Comparison of ENCODE assay signal across 15 cellular contexts in the genomic region with DNA sequence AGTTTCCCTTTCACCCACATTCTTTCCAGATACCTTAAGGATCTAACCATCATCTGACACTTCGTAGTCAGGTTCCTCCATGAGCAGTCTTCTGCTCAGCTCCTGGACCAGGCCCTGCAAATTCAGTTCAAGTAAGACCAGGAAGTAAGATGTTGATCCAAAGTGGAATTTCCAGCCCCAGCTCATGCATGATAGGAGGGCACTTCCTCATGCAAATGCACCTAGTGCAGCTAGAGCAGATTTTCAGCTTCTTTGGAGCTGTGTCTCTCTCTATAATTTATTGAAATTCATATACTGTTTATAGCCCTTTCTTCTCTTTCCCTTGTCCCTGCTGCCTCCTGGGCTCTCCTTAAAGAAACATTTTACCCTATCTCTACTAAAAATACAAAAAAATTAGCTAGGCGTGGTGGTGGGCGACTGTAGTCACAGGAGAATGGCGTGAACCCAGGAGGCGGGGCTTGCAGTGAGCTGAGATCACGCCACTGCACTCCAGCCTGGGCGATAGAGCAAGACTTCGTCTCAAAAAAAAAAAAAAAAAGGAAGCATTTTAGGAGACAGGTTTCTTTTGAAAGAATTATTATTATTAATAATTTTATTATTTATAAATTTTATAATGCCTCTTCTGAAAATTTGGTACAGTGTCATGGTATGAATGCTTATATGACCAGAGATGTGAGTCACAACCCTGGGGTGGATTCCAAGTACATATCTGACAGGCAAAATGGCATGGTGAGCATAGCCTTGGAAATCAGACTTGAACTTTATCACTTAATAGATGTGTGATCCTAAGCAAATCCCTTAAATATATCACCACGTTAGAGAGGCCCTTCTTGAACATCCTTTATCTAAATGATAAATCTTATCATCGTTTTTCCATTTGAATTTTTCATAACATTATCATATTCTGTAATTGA.
DNase-seq lines count a peak whose midpoint lies in the region; ATAC-seq, FAIRE-seq and TF ChIP-seq lines count a peak whose summit lies in the region.
"Had no signal": no experiment of that assay in that cellular context is flagged by ENCODE, and none has a peak within 500 bp of the region (broad histone marks: within the 10 kb centered on the region; RNA-seq: fewer than 3 reads in every experiment).

No MANE protein-coding gene starts in this region.

- peak; percentile 21 for FAIRE-seq in GM12892 (lab: Jason Lieb, UNC)

- TF ChIP-seq CTCF in fibroblast of lung (conservative IDR thresholded peaks at IDR 0.05 in 1 of 2, IDR thresholded peaks at IDR 0.05 in 1 of 2; ENCODE audit: low read depth in 1 of 2, low read length in 2 of 2): no peak

- intact Hi-C loops in posterior vena cava (cut with DNase I): loop anchor here in 1 of 2 donors (1.0 kb wide), 1 partner anchor 32 kb away; no protein-coding TSS in a partner anchor

- H3K9me3 ChIP-seq in fibroblast of lung (ENCODE audit: control insufficient read depth, insufficient read depth, low read depth, low read length): no peaks in the 10 kb centered on the region
- H3K9me3 ChIP-seq: neutrophil had no signal

- H3K4me1 Mint-ChIP-seq in stimulated activated naive B cell treated with anti-CD40 and anti-IgM and Interleukin-4, amounts not matched to agents 10 μg/mL and 1 μg/mL and 100 μg/mL, for 72 hours: peaks cover 9 to 21% of the 10 kb centered on the region in 2 donors

- H3K27me3 Mint-ChIP-seq in stimulated activated naive B cell treated with anti-CD40 and anti-IgM and Interleukin-4, amounts not matched to agents 10 μg/mL and 1 μg/mL and 100 μg/mL, for 72 hours: no peaks in the 10 kb centered on the region
- H3K27me3 Mint-ChIP-seq: brain had no signal

- peak overlapping the region; percentile 59 for H3K27ac Mint-ChIP-seq in stimulated activated naive B cell treated with anti-CD40 and anti-IgM and Interleukin-4, amounts not matched to agents 10 μg/mL and 1 μg/mL and 100 μg/mL, for 72 hours

- no peak for DNase-seq in GM12892 (ENCODE audit: insufficient read length)
- peak; percentile 11 for DNase-seq in NCI-H69 (lab: John Stamatoyannopoulos, UW)
- peak; percentile 64 to 65 for DNase-seq in fibroblast of lung (ENCODE audit: low read depth in 2 of 2)
- DNase-seq in stimulated activated naive B cell treated with anti-CD40 and anti-IgM and Interleukin-4, amounts not matched to agents 10 μg/mL and 1 μg/mL and 100 μg/mL, for 72 hours: no peak
- no peak for DNase-seq in NCI-H524 treated with DMSO at 0.1 percent for 48 hours (lab: John Stamatoyannopoulos, UW)
- no peak for DNase-seq in posterior vena cava (ENCODE audit: low spot score)
- DNase-seq: DMS79; erythroblast; islet precursor cell; NCI-H146; stimulated activated CD4-positive, alpha-beta T cell treated with anti-CD3 and anti-CD28 coated beads, Interleukin-15, amount 100 ng/mL, for 24 hours; T1000 had no signal

- H3K4me2 ChIP-seq in fibroblast of lung (ENCODE audit: extremely low read depth, insufficient read depth, low read length): no peak overlapping the region

- no peaks in the 10 kb centered on the region for H3K27me3 ChIP-seq in fibroblast of lung (ENCODE audit: control insufficient read depth, insufficient read depth, low read length)
- H3K27me3 ChIP-seq: neutrophil had no signal

- TF ChIP-seq POLR2A in GM12892 (IDR thresholded peaks at IDR 0.05; ENCODE audit: low read depth, low read length): no peak

- no peak overlapping the region for H3K27ac ChIP-seq in fibroblast of lung (ENCODE audit: insufficient read depth, low read length)
- H3K27ac ChIP-seq: neutrophil had no signal

- H3K9ac ChIP-seq in fibroblast of lung (ENCODE audit: insufficient read depth, low read length): no peak overlapping the region

- no peak for ATAC-seq in stimulated activated naive B cell treated with anti-CD40 and anti-IgM and Interleukin-4, amounts not matched to agents 10 μg/mL and 1 μg/mL and 100 μg/mL, for 72 hours (replicated peaks)
- no peak for ATAC-seq in GM21423 (IDR thresholded peaks at IDR 0.05; ENCODE audit: unreplicated experiment)

- no peak overlapping the region for H2AFZ ChIP-seq in fibroblast of lung (ENCODE audit: low read length)

- H3K36me3 Mint-ChIP-seq in stimulated activated naive B cell treated with anti-CD40 and anti-IgM and Interleukin-4, amounts not matched to agents 10 μg/mL and 1 μg/mL and 100 μg/mL, for 72 hours: peaks cover 3 to 7% of the 10 kb centered on the region in 2 donors

- H3K4me1 ChIP-seq in fibroblast of lung (ENCODE audit: control insufficient read depth, extremely low read depth, insufficient read depth, low read length): no peaks in the 10 kb centered on the region

- H3K79me2 ChIP-seq in fibroblast of lung (ENCODE audit: control insufficient read depth, insufficient read depth, low read length): no peaks in the 10 kb centered on the region

- H3K36me3 ChIP-seq in fibroblast of lung (ENCODE audit: control insufficient read depth, insufficient read depth, low read length): no peaks in the 10 kb centered on the region
- H3K36me3 ChIP-seq: neutrophil had no signal

- H3K4me3 Mint-ChIP-seq in stimulated activated naive B cell treated with anti-CD40 and anti-IgM and Interleukin-4, amounts not matched to agents 10 μg/mL and 1 μg/mL and 100 μg/mL, for 72 hours: no peak overlapping the region
- H3K4me3 Mint-ChIP-seq: brain had no signal

- H3K4me3 ChIP-seq in fibroblast of lung (replicated peaks in 1 of 4; ENCODE audit: control extremely low read depth in 1 of 4, insufficient read depth in 1 of 4, low read depth in 3 of 4, low read length in 4 of 4): no peak overlapping the region

- no peaks in the 10 kb centered on the region for H4K20me1 ChIP-seq in fibroblast of lung (ENCODE audit: control insufficient read depth, extremely low read depth, insufficient read depth, low read length)

- no peaks in the 10 kb centered on the region for H3K9me3 Mint-ChIP-seq in stimulated activated naive B cell treated with anti-CD40 and anti-IgM and Interleukin-4, amounts not matched to agents 10 μg/mL and 1 μg/mL and 100 μg/mL, for 72 hours

Comparison
In these comparisons a context has a peak if more than half of its experiments do, and no peak if none do; other contexts are left out.
1. DNase-seq: peak in NCI-H69 (single experiment) and fibroblast of lung (2 of 2); none in GM12892 (single experiment), stimulated activated naive B cell treated with anti-CD40 and anti-IgM and Interleukin-4, amounts not matched to agents 10 μg/mL and 1 μg/mL and 100 μg/mL, for 72 hours (single experiment), NCI-H524 treated with DMSO at 0.1 percent for 48 hours (single experiment) and posterior vena cava (single experiment).